In the genomic region with DNA sequence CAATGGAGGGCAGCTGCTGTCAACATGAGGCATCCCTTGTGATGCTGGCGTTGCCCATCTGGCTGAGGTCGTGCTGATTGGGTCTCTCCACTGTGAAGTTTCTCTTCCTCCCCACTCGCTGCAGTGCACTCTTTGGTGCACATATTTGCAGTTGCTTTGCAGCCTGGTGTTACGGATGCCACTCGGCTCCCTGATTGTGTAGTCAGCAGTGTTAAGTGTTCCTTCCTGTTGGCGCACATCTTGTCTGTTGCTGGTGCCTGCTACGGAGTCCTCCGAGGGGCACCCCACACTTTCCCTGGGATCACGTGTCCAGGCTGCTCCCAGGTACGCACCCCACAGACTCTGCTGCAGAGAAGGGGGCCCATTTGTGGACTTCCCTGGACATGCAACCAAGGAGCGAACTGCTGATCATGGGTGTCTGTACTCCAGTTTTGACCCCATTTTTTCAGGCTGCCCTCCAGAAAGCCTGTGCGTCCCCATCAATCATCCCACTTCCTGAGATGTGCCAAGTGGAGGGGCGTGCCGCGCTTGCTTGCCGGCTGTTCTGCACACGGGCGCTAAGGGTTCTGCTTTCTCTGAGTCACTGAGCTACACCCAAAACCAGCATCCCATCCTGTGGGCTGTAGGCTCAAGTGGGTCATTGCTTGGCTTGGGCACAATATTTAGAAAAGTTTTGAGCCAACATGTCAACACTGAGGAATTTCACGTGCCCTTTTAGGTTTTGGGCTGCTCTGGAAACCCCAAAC, we compare ENCODE assay signal across 12 cellular contexts.
DNase-seq lines count a peak whose midpoint lies in the region; ATAC-seq and TF ChIP-seq lines count a peak whose summit lies in the region.
"Had no signal": no experiment of that assay in that cellular context is flagged by ENCODE, and none has a peak within 500 bp of the region (broad histone marks: within the 10 kb centered on the region; RNA-seq: fewer than 3 reads in every experiment).

No MANE protein-coding gene starts in this region.

- H4K20me1 ChIP-seq in IMR-90 (ENCODE audit: insufficient read depth, low read length), result 0 out of 2 replicates have a peak, but pooled peaks cover 3% of the 10 kb centered on the region

- H3K36me3 Mint-ChIP-seq in CD4-positive, alpha-beta memory T cell, result no peaks in the 10 kb centered on the region
- H3K36me3 Mint-ChIP-seq: activated naive CD4-positive, alpha-beta T cell treated with anti-CD3 and anti-CD28 coated beads, Interleukin-2, amount 50 U/mL, for 72 hours; IgD-negative memory B cell had no signal

- H2AK9ac ChIP-seq in IMR-90 (replicated peaks; ENCODE audit: low read depth, low read length, poor library complexity), result peak overlapping the region; percentile 40

- peak overlapping the region; percentile 63 for H2AFZ ChIP-seq in IMR-90 (replicated peaks; ENCODE audit: low read length, poor library complexity)

- H4K91ac ChIP-seq in IMR-90 (ENCODE audit: insufficient read depth, low read depth, low read length), result no peak overlapping the region

- in situ Hi-C loops in IMR-90 (cut with MboI; ENCODE audit: low sequenced_read_pairs), result loop anchor here (5.0 to 10.0 kb wide), 2 partner anchors 150 to 563 kb away; no protein-coding TSS in a partner anchor

- no peaks in the 10 kb centered on the region for H3K27me3 ChIP-seq in CD4-positive, alpha-beta memory T cell (ENCODE audit: insufficient read depth, low read length)
- H3K27me3 ChIP-seq in IMR-90 (ENCODE audit: control insufficient read depth, insufficient read depth, low read length), result no peaks in the 10 kb centered on the region; the same call in 1 of the 2 replicates
- H3K27me3 ChIP-seq in left lung, result peaks cover 9 to 44% of the 10 kb centered on the region in 2 donors
- no peaks in the 10 kb centered on the region for H3K27me3 ChIP-seq in tibial nerve

- no peak overlapping the region for H3K4ac ChIP-seq in IMR-90 (ENCODE audit: low read depth, low read length)

- no peak overlapping the region for H3K14ac ChIP-seq in IMR-90 (replicated peaks; ENCODE audit: low read depth, low read length)

- TF ChIP-seq EP300 in tibial nerve (IDR thresholded peaks at IDR 0.05), result no peak

- no peak overlapping the region for H2BK5ac ChIP-seq in IMR-90 (ENCODE audit: low read depth, low read length, poor library complexity, severe bottlenecking)

- no peak overlapping the region for H4K5ac ChIP-seq in IMR-90 (ENCODE audit: low read depth, low read length)

- WGBS in IMR-90 (ENCODE audit: extremely low coverage in 2 of 2, insufficient read length in 1 of 2), 2 experiments, result 49% methylated on average over 6 of the region's 19 CpGs; no CpG with 5 or more reads in 1 of the 2 experiments
- 44 to 49% methylated on average over 17 to 19 of the region's 19 CpGs for WGBS in tibial nerve, 2 donors

- H3K9ac ChIP-seq in IMR-90 (ENCODE audit: low read depth, low read length), result no peak overlapping the region

- intact Hi-C loops in CD4-positive, alpha-beta memory T cell (cut with micrococcal nuclease), result loop anchor here (1.0 kb wide), 2 partner anchors 151 to 555 kb away; no protein-coding TSS in a partner anchor
- intact Hi-C loops in IMR-90 (cut with micrococcal nuclease) (loop anchor here (1.0 to 10.0 kb wide), 3 partner anchors 73 to 665 kb away; no protein-coding TSS in a partner anchor), left lung (cut with DNase I) (loop anchor here in 1 of 2 donors (2.0 kb wide), 1 partner anchor 153 kb away; no protein-coding TSS in a partner anchor)

- no peak overlapping the region for H3K4me2 ChIP-seq in IMR-90 (ENCODE audit: low read depth, low read length)

- H2BK20ac ChIP-seq in IMR-90 (ENCODE audit: low read depth, low read length), result no peak overlapping the region

- H3K9me1 ChIP-seq in IMR-90 (ENCODE audit: insufficient read depth, low read length), result 0 out of 2 replicates have a peak, but pooled peaks cover 3% of the 10 kb centered on the region

- TF ChIP-seq RAD21 in IMR-90 (IDR thresholded peaks at IDR 0.05; ENCODE audit: low read length), result no peak

- peak overlapping the region in 2 of 7 donors; percentile 10 to 53 for H3K27ac Mint-ChIP-seq in CD4-positive, alpha-beta memory T cell
- H3K27ac Mint-ChIP-seq: activated naive CD4-positive, alpha-beta T cell treated with anti-CD3 and anti-CD28 coated beads, Interleukin-2, amount 50 U/mL, for 72 hours had no signal

- no peak overlapping the region for H3K27ac ChIP-seq in CD4-positive, alpha-beta memory T cell (ENCODE audit: low read depth, low read length)
- H3K27ac ChIP-seq in IMR-90 (ENCODE audit: insufficient read depth, low read length) (no peak overlapping the region), VCaP (peak overlapping the region; percentile 59; the same call in 1 of the 2 replicates), left lung (no peak overlapping the region), tibial nerve (no peak overlapping the region)
- H3K27ac ChIP-seq: SJSA1 had no signal

- H3K56ac ChIP-seq in IMR-90 (ENCODE audit: extremely low read depth, insufficient read depth, low read length), result no peak overlapping the region

- dilution Hi-C loops in IMR-90 (cut with HindIII; ENCODE audit: low sequenced_read_pairs, unreplicated experiment), result no loop called here

- BruUV-seq in IMR-90 (replicated peaks; lab: Mats Ljungman, UMichigan), result no TSS peak

- H3K18ac ChIP-seq in IMR-90 (ENCODE audit: low read depth, low read length), result no peak overlapping the region

- no peak overlapping the region for H2AK5ac ChIP-seq in IMR-90 (ENCODE audit: low read depth, low read length)

- CTCF ChIA-PET in CD4-positive, alpha-beta memory T cell (lab: Charles Lee; ENCODE audit: partially characterized antibody), result interaction anchor here (0.7 to 24.7 kb wide), 33 partner anchors 9 to 837 kb away, joined by 3 to 996 read pairs (median 4); partner anchors contain the start of genes CHCHD4 and WNT7A
- CTCF ChIA-PET in IMR-90 (lab: Yijun Ruan, JAX), result interaction anchor here (0.5 to 4.6 kb wide), 19 partner anchors 8 to 727 kb away, joined by 3 to 86 read pairs (median 4); no protein-coding TSS in a partner anchor

- no peaks in the 10 kb centered on the region for H3K9me3 ChIP-seq in CD4-positive, alpha-beta memory T cell (ENCODE audit: control insufficient read depth in 1 of 2, low read length in 2 of 2)
- H3K9me3 ChIP-seq in IMR-90 (ENCODE audit: control insufficient read depth, insufficient read depth, low read length), result no peaks in the 10 kb centered on the region
- no peaks in the 10 kb centered on the region for H3K9me3 ChIP-seq in left lung
- H3K9me3 ChIP-seq in tibial nerve, result no peaks in the 10 kb centered on the region

- no peaks in the 10 kb centered on the region for H3K9me3 Mint-ChIP-seq in CD4-positive, alpha-beta memory T cell
- H3K9me3 Mint-ChIP-seq: activated naive CD4-positive, alpha-beta T cell treated with anti-CD3 and anti-CD28 coated beads, Interleukin-2, amount 50 U/mL, for 72 hours; IgD-negative memory B cell; nephron had no signal

- H3K4me1 ChIP-seq in CD4-positive, alpha-beta memory T cell (ENCODE audit: insufficient read depth, low read length), result peaks cover 34% of the 10 kb centered on the region
- H3K4me1 ChIP-seq in IMR-90 (ENCODE audit: control insufficient read depth, insufficient read depth, low read length) (peaks cover 1% of the 10 kb centered on the region; the same call in 1 of the 2 replicates), left lung (peaks cover 4 to 20% of the 10 kb centered on the region in 2 donors), tibial nerve (peaks cover 0 to 32% (median 15%) of the 10 kb centered on the region in 4 donors)

- no peak overlapping the region for H4K8ac ChIP-seq in IMR-90 (ENCODE audit: low read depth in 2 of 2, low read length in 2 of 2)

- H3K36me3 ChIP-seq in CD4-positive, alpha-beta memory T cell (ENCODE audit: insufficient read depth, low read length), result no peaks in the 10 kb centered on the region
- H3K36me3 ChIP-seq in IMR-90 (ENCODE audit: control insufficient read depth, insufficient read depth, low read length), result no peaks in the 10 kb centered on the region
- H3K36me3 ChIP-seq in left lung, result no peaks in the 10 kb centered on the region
- H3K36me3 ChIP-seq in tibial nerve, result no peaks in the 10 kb centered on the region
- H3K36me3 ChIP-seq: SJSA1 had no signal

- no peak overlapping the region for H2BK15ac ChIP-seq in IMR-90 (ENCODE audit: low read depth, low read length)

- no peak overlapping the region for H2BK120ac ChIP-seq in IMR-90 (ENCODE audit: low read depth, low read length)

- H3K27me3 Mint-ChIP-seq in CD4-positive, alpha-beta memory T cell, result peaks cover 0 to 8% of the 10 kb centered on the region in 2 donors

- no peak overlapping the region for H3K4me3 ChIP-seq in CD4-positive, alpha-beta memory T cell (ENCODE audit: low read length in 2 of 2)
- no peak overlapping the region for H3K4me3 ChIP-seq in IMR-90 (ENCODE audit: insufficient read depth, low read depth, low read length)
- H3K4me3 ChIP-seq in left lung, result no peak overlapping the region
- no peak overlapping the region for H3K4me3 ChIP-seq in tibial nerve
- H3K4me3 ChIP-seq: SJSA1 had no signal

- H3K4me3 Mint-ChIP-seq in CD4-positive, alpha-beta memory T cell, result peak overlapping the region in 7 of 8 donors; percentile 28 to 76 (median 45)

- no peak overlapping the region for H3K23ac ChIP-seq in IMR-90 (ENCODE audit: low read depth, low read length)

- ATAC-seq in IMR-90 (ENCODE audit: low read depth) (peak; percentile 11; the same call in 1 of the 2 replicates), left lung (peak; percentile 18), GM21447 (IDR thresholded peaks at IDR 0.05; ENCODE audit: unreplicated experiment) (no peak), HG03139 (IDR thresholded peaks at IDR 0.05; ENCODE audit: unreplicated experiment) (no peak)

- DNase-seq in CD4-positive, alpha-beta memory T cell, result peak in 1 of 5 donors; percentile 60
- DNase-seq in IMR-90, result peak; percentile 22
- DNase-seq in left lung, result peak in 1 of 2 donors; percentile 47
- DNase-seq in tibial nerve (ENCODE audit: low spot score in 2 of 2), result no peak
- DNase-seq in HPDE6-E6E7 (ENCODE audit: extremely low spot score), result no peak

- peaks cover 8 to 45% (median 28%) of the 10 kb centered on the region in 4 donors for H3K4me1 Mint-ChIP-seq in CD4-positive, alpha-beta memory T cell

- TF ChIP-seq POLR2A in IMR-90 (IDR thresholded peaks at IDR 0.05; ENCODE audit: low read depth, low read length), result no peak
- no peak for TF ChIP-seq POLR2A in tibial nerve (IDR thresholded peaks at IDR 0.05)

- no peaks in the 10 kb centered on the region for H3K79me1 ChIP-seq in IMR-90 (ENCODE audit: low read depth in 1 of 2, low read length in 2 of 2)

- POLR2A ChIA-PET in CD4-positive, alpha-beta memory T cell (lab: Charles Lee; ENCODE audit: partially characterized antibody), result interaction anchor here (0.8 to 2.6 kb wide), 4 partner anchors 10 to 233 kb away, joined by 4 to 11 read pairs (median 9); partner anchors contain the start of genes HDAC11 and WNT7A
- POLR2A ChIA-PET in IMR-90 (lab: Charles Lee; ENCODE audit: unreplicated experiment), result no interaction called here

- TF ChIP-seq CTCF in IMR-90 (conservative IDR thresholded peaks at IDR 0.05; ENCODE audit: low read depth, low read length) (no peak), VCaP (conservative IDR thresholded peaks at IDR 0.05) (no peak), left lung (IDR thresholded peaks at IDR 0.05) (no peak), tibial nerve (IDR thresholded peaks at IDR 0.05) (no peak)

TF ChIP-seq in IMR-90, 13 proteins besides CTCF, POLR2A, EP300 and RAD21 (continues in another document):
- no peak for TF ChIP-seq MXI1 (IDR thresholded peaks at IDR 0.05; ENCODE audit: borderline replicate concordance, low read depth, low read length)

Comparison
In these comparisons a context has a peak if more than half of its experiments do, and no peak if none do; other contexts are left out.
1. ATAC-seq: peak in IMR-90 (single experiment) and left lung (single experiment); none in GM21447 (single experiment) and HG03139 (single experiment).